1 cellular context compared by ENCODE assay signal in genomic region chr9:27462434-27462833, GRCh38.
TF ChIP-seq lines count a peak whose summit lies in the region.

No MANE protein-coding gene starts in this region.

TF ChIP-seq in K562, 482 proteins besides CTCF, POLR2A, EP300 and RAD21 (continued from another document):
- TF ChIP-seq ZNF592 (IDR thresholded peaks at IDR 0.05) (peak; percentile 34; the same call in 1 of the 2 replicates), SRSF3 (IDR thresholded peaks at IDR 0.05; ENCODE audit: insufficient read depth, low read length) (no peak), ZNF512 (tag; IDR thresholded peaks at IDR 0.05) (no peak), MLLT1 (IDR thresholded peaks at IDR 0.05) (peak in 1 of 2 experiments; percentile 63; a peak in 1 of 4 replicates), CREB5 (CRISPR knock-in tag; IDR thresholded peaks at IDR 0.05) (no peak), ATF2 (CRISPR knock-in tag; IDR thresholded peaks at IDR 0.05) (no peak), TRIM28 (IDR thresholded peaks at IDR 0.05) (no peak), ZNF311 (CRISPR knock-in tag; IDR thresholded peaks at IDR 0.05) (no peak), ZNF717 (CRISPR knock-in tag; IDR thresholded peaks at IDR 0.05) (no peak), PML (IDR thresholded peaks at IDR 0.05; ENCODE audit: low read length) (no peak), CREM (IDR thresholded peaks at IDR 0.05; ENCODE audit: low read depth) (no peak), ZNF699 (CRISPR knock-in tag; IDR thresholded peaks at IDR 0.05; ENCODE audit: insufficient replicate concordance) (no peak), RBM22 (IDR thresholded peaks at IDR 0.05; ENCODE audit: low read depth, low read length, poor library complexity, severe bottlenecking) (no peak), CBFA2T3 (IDR thresholded peaks at IDR 0.05) (peak; percentile 65), ATF3 (IDR thresholded peaks at IDR 0.05) (peak; percentile 50; the same call in 1 of the 2 replicates), ATF3 (CRISPR knock-in tag; conservative IDR thresholded peaks at IDR 0.05) (no peak), ZNF445 (CRISPR knock-in tag; IDR thresholded peaks at IDR 0.05; ENCODE audit: low read depth) (no peak), MAFG (tag; conservative IDR thresholded peaks at IDR 0.05) (no peak), NONO (IDR thresholded peaks at IDR 0.05; ENCODE audit: low read depth in 2 of 2, low read length in 1 of 2) (no peak), HMGXB4 (CRISPR knock-in tag; IDR thresholded peaks at IDR 0.05) (no peak), CHCHD3 (CRISPR knock-in tag; IDR thresholded peaks at IDR 0.05) (no peak), DPF2 (IDR thresholded peaks at IDR 0.05) (0 out of 2 replicates have a peak, but pooled peaks have one; percentile 26), ZNF232 (CRISPR knock-in tag; IDR thresholded peaks at IDR 0.05) (no peak), EHMT2 (IDR thresholded peaks at IDR 0.05) (no peak), RFX7 (CRISPR knock-in tag; IDR thresholded peaks at IDR 0.05) (no peak), MXI1 (IDR thresholded peaks at IDR 0.05; ENCODE audit: low read depth, low read length) (no peak), ZNF12 (CRISPR knock-in tag; IDR thresholded peaks at IDR 0.05) (no peak), ZBTB5 (IDR thresholded peaks at IDR 0.05) (peak; percentile 95), HOXB6 (CRISPR knock-in tag; IDR thresholded peaks at IDR 0.05; ENCODE audit: borderline replicate concordance) (no peak), ZNF197 (CRISPR knock-in tag; IDR thresholded peaks at IDR 0.05; ENCODE audit: low read depth) (no peak), ZBTB34 (CRISPR knock-in tag; IDR thresholded peaks at IDR 0.05) (no peak), ZNF583 (CRISPR knock-in tag; IDR thresholded peaks at IDR 0.05) (no peak), TBL1XR1 (IDR thresholded peaks at IDR 0.05; ENCODE audit: low read length in 2 of 2) (0 out of 4 replicates have a peak, but pooled peaks of 1 of the 2 experiments have one; percentile 24), DDX20 (tag; IDR thresholded peaks at IDR 0.05; ENCODE audit: low read depth) (no peak), MCM3 (IDR thresholded peaks at IDR 0.05) (no peak), E2F6 (IDR thresholded peaks at IDR 0.05; ENCODE audit: borderline replicate concordance in 1 of 2, extremely low read depth in 1 of 2, insufficient read depth in 1 of 2, insufficient read length in 1 of 2, low read depth in 1 of 2, low read length in 1 of 2, poor library complexity in 1 of 2, severe bottlenecking in 1 of 2) (no peak), SPI1 (IDR thresholded peaks at IDR 0.05; ENCODE audit: borderline replicate concordance, low read depth, low read length) (no peak), BCOR (IDR thresholded peaks at IDR 0.05) (no peak), NELFE (IDR thresholded peaks at IDR 0.05; ENCODE audit: insufficient read depth, insufficient read length) (no peak), THRAP3 (IDR thresholded peaks at IDR 0.05; ENCODE audit: borderline replicate concordance) (no peak), SREBF1 (IDR thresholded peaks at IDR 0.05; ENCODE audit: borderline replicate concordance, low read depth, low read length) (no peak), ZFPM2 (CRISPR knock-in tag; IDR thresholded peaks at IDR 0.05) (no peak), FOXK1 (CRISPR knock-in tag; IDR thresholded peaks at IDR 0.05; ENCODE audit: borderline replicate concordance) (no peak), SMARCA4 (IDR thresholded peaks at IDR 0.05) (peak; percentile 45; the same call in 1 of the 2 replicates), SMAD2 (IDR thresholded peaks at IDR 0.05; ENCODE audit: low read depth, low read length) (no peak), NR1H2 (CRISPR knock-in tag; IDR thresholded peaks at IDR 0.05) (no peak), ZSCAN32 (CRISPR knock-in tag; IDR thresholded peaks at IDR 0.05) (no peak), ZBTB8A (IDR thresholded peaks at IDR 0.05; ENCODE audit: partially characterized antibody) (no peak), STAT5A (IDR thresholded peaks at IDR 0.05; ENCODE audit: borderline replicate concordance, low read length) (peak; percentile 42; the same call in 1 of the 2 replicates), SOX6 (IDR thresholded peaks at IDR 0.05) (peak; percentile 50; the same call in 1 of the 2 replicates)
